17 cellular contexts compared by ENCODE assay signal in genomic region chr7:36710186-36710813, GRCh38. TPM values are rescaled to one million over a fixed set of nuclear protein-coding genes. Genes with fewer than 3 reads are reported as not detected.
DNase-seq lines count a peak whose midpoint lies in the region; FAIRE-seq and TF ChIP-seq lines count a peak whose summit lies in the region.
"Had no signal": no experiment of that assay in that cellular context is flagged by ENCODE, and none has a peak within 500 bp of the region (broad histone marks: within the 10 kb centered on the region; RNA-seq: fewer than 3 reads in every experiment).

No MANE protein-coding gene starts in this region.

- TF ChIP-seq CTCF in VCaP (conservative IDR thresholded peaks at IDR 0.05) (no peak), progenitor cell of endocrine pancreas (IDR thresholded peaks at IDR 0.05; ENCODE audit: unreplicated experiment) (no peak)

- DNase-seq in activated naive CD8-positive, alpha-beta T cell treated with anti-CD3 and anti-CD28 coated beads for 36 hours: no peak
- DNase-seq in immature natural killer cell (no peak), progenitor cell of endocrine pancreas (ENCODE audit: low spot score, unreplicated experiment) (no peak), H4 (ENCODE audit: low spot score) (no peak), occipital lobe (lab: John Stamatoyannopoulos, UW) (no peak), GM12892 (ENCODE audit: insufficient read length) (no peak)
- DNase-seq: DMS153, H9, NCI-H1930, NCI-H446, Peyer's patch had no signal

- no peak for FAIRE-seq in GM12892 (lab: Jason Lieb, UNC)
- FAIRE-seq: GM19239, HTR-8/SVneo had no signal

- peak overlapping the region; percentile 25 for H3K27ac Mint-ChIP-seq in activated naive CD8-positive, alpha-beta T cell
- H3K27ac Mint-ChIP-seq in activated naive CD8-positive, alpha-beta T cell treated with anti-CD3 and anti-CD28 coated beads for 36 hours: no peak overlapping the region
- H3K27ac Mint-ChIP-seq in immature natural killer cell: peak overlapping the region; percentile 69 to 96 (median 91)
- peak overlapping the region; percentile 30 for H3K27ac Mint-ChIP-seq in progenitor cell of endocrine pancreas
- H3K27ac Mint-ChIP-seq: H9 had no signal

- no peak for TF ChIP-seq POLR2A in GM12892 (IDR thresholded peaks at IDR 0.05; ENCODE audit: low read depth, low read length)

- no peak overlapping the region for H3K4me3 Mint-ChIP-seq in activated naive CD8-positive, alpha-beta T cell
- no peak overlapping the region for H3K4me3 Mint-ChIP-seq in activated naive CD8-positive, alpha-beta T cell treated with anti-CD3 and anti-CD28 coated beads for 36 hours
- H3K4me3 Mint-ChIP-seq in immature natural killer cell (peak overlapping the region; percentile 3 to 86 (median 27)), progenitor cell of endocrine pancreas (ENCODE audit: low read depth) (peak overlapping the region; percentile 20)
- H3K4me3 Mint-ChIP-seq: H9 had no signal

- H3K27me3 Mint-ChIP-seq in activated naive CD8-positive, alpha-beta T cell: no peaks in the 10 kb centered on the region
- H3K27me3 Mint-ChIP-seq in activated naive CD8-positive, alpha-beta T cell treated with anti-CD3 and anti-CD28 coated beads for 36 hours: no peaks in the 10 kb centered on the region
- H3K27me3 Mint-ChIP-seq in immature natural killer cell (ENCODE audit: low read depth in 3 of 3) (peaks cover 0 to 3% (median 0%) of the 10 kb centered on the region in 3 donors), progenitor cell of endocrine pancreas (no peaks in the 10 kb centered on the region)

- peak overlapping the region; percentile 49 for H3K27ac ChIP-seq in VCaP
- H3K27ac ChIP-seq: C4-2B, HL-60, Peyer's patch had no signal

- peaks cover 52% of the 10 kb centered on the region for H3K4me1 Mint-ChIP-seq in activated naive CD8-positive, alpha-beta T cell (ENCODE audit: low read depth)
- H3K4me1 Mint-ChIP-seq in activated naive CD8-positive, alpha-beta T cell treated with anti-CD3 and anti-CD28 coated beads for 36 hours: peaks cover 57% of the 10 kb centered on the region
- H3K4me1 Mint-ChIP-seq in immature natural killer cell: peaks cover 94 to 97% of the 10 kb centered on the region in 2 donors
- peaks cover 32% of the 10 kb centered on the region for H3K4me1 Mint-ChIP-seq in progenitor cell of endocrine pancreas (ENCODE audit: low read depth)

- peaks cover 7% of the 10 kb centered on the region for H3K9me3 Mint-ChIP-seq in activated naive CD8-positive, alpha-beta T cell (ENCODE audit: low read depth)
- peaks cover 38% of the 10 kb centered on the region for H3K9me3 Mint-ChIP-seq in activated naive CD8-positive, alpha-beta T cell treated with anti-CD3 and anti-CD28 coated beads for 36 hours
- peaks cover 2 to 21% (median 16%) of the 10 kb centered on the region in 6 donors for H3K9me3 Mint-ChIP-seq in immature natural killer cell
- H3K9me3 Mint-ChIP-seq in progenitor cell of endocrine pancreas (ENCODE audit: low read depth): peaks cover 28% of the 10 kb centered on the region
- H3K9me3 Mint-ChIP-seq: H9 had no signal

- H3K36me3 Mint-ChIP-seq in activated naive CD8-positive, alpha-beta T cell: peaks cover 23% of the 10 kb centered on the region
- peaks cover 75% of the 10 kb centered on the region for H3K36me3 Mint-ChIP-seq in activated naive CD8-positive, alpha-beta T cell treated with anti-CD3 and anti-CD28 coated beads for 36 hours
- H3K36me3 Mint-ChIP-seq in immature natural killer cell (peaks cover 49 to 66% (median 66%) of the 10 kb centered on the region in 3 donors), progenitor cell of endocrine pancreas (ENCODE audit: insufficient read depth) (peaks cover 24% of the 10 kb centered on the region)

RNA-seq across cellular contexts. Expression of gene AOAH, which starts 14.0 kb away (rescaled TPM):
- total RNA-seq in activated naive CD8-positive, alpha-beta T cell treated with anti-CD3 and anti-CD28 coated beads for 36 hours: 1 to 10 TPM; 5.3 to 7.1 TPM
- polyA plus RNA-seq in immature natural killer cell: 100 to 1,000 TPM; 288 to 385 (median 331) TPM
- total RNA-seq in progenitor cell of endocrine pancreas: 1.00 and 3.3 TPM in 2 replicates
- 27.9 and 29.3 TPM in 2 replicates for total RNA-seq in H4 (2014; rRNA removed; shearing (Covaris generic))
- total RNA-seq in occipital lobe: 3.6 TPM
- 0.40 TPM for polyA plus RNA-seq in GM12892 (2012; ENCODE audit: missing spikeins)

Comparison
In these comparisons a context has a peak if more than half of its experiments do, and no peak if none do; other contexts are left out.
1. H3K4me3 Mint-ChIP-seq: peak in immature natural killer cell (5 of 5) and progenitor cell of endocrine pancreas (single experiment); none in activated naive CD8-positive, alpha-beta T cell (single experiment) and activated naive CD8-positive, alpha-beta T cell treated with anti-CD3 and anti-CD28 coated beads for 36 hours (single experiment).